In the genomic region with DNA sequence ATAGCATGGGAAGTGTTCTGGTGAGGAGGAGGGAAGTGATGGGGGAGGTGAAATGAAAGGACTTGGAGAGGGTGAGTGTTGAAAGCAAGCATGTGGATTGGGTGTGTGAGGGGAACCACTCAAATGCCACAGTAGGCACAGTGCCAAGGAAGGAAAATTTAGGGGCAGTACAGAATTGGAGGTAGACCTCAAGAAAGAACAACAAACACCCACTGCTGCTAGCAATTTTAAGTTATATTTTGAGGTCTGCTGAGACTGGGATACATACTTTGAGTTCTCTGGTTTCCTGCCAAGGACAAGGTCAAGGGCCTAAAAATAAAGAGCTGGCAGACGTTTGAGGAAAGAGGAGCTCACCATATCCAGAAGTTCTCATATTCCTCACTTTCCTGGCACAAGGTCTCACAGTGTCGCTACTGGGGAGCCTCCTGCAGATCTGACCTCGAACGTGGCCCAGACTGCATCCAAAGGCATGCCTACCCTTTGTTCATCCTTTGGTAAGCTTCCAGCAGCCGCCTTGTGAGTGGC, we compare ENCODE assay signal across 13 cellular contexts.
DNase-seq lines count a peak whose midpoint lies in the region; ATAC-seq, FAIRE-seq and TF ChIP-seq lines count a peak whose summit lies in the region.
"Had no signal": no experiment of that assay in that cellular context is flagged by ENCODE, and none has a peak within 500 bp of the region (broad histone marks: within the 10 kb centered on the region; RNA-seq: fewer than 3 reads in every experiment).

No MANE protein-coding gene starts in this region.

- TF ChIP-seq POLR2A in HepG2 (IDR thresholded peaks at IDR 0.05; ENCODE audit: insufficient read depth in 1 of 2, low read depth in 2 of 2, low read length in 2 of 2) (no peak), GM12892 (IDR thresholded peaks at IDR 0.05; ENCODE audit: low read depth, low read length) (no peak)

- in situ Hi-C loops in HepG2 (cut with HindIII; ENCODE audit: extremely low pct_ligation_motif_present, low pct_unique_long_range_greater_than_20kb) = no loop called here

- DNase-seq in HepG2 (ENCODE audit: low spot score) (no peak), dedifferentiated amniotic fluid mesenchymal stem cell (ENCODE audit: extremely low spot score) (peak; percentile 74), non-pigmented ciliary epithelial cell (ENCODE audit: low read depth) (peak; percentile 28), GM12892 (ENCODE audit: insufficient read length) (no peak), activated T-cell treated with anti-CD3 and anti-CD28 coated beads for 4 hours (no peak)
- no peak for DNase-seq in activated naive CD4-positive, alpha-beta T cell treated with anti-CD3 and anti-CD28 coated beads, Interleukin-2, amount 50 U/mL, for 16 hours
- DNase-seq: activated CD4-positive, alpha-beta T cell treated with anti-CD3 and anti-CD28 coated beads for 36 hours; MM.1S; stimulated activated CD4-positive, alpha-beta T cell treated with anti-CD3 and anti-CD28 coated beads, Interleukin-1b, Interleukin-23, amount 100 ng/mL, for 48 hours had no signal

- no peak for TF ChIP-seq EP300 in HepG2 (IDR thresholded peaks at IDR 0.05; ENCODE audit: low read depth in 2 of 2, low read length in 2 of 2)
- no peak for TF ChIP-seq EP300 in HepG2 (CRISPR knock-in tag; IDR thresholded peaks at IDR 0.05; ENCODE audit: borderline replicate concordance)

- no peak for ATAC-seq in HepG2
- ATAC-seq in HG03439 (IDR thresholded peaks at IDR 0.05; ENCODE audit: unreplicated experiment) = no peak
- ATAC-seq: A549; activated CD4-positive, alpha-beta T cell treated with anti-CD3 and anti-CD28 coated beads for 36 hours had no signal

- FAIRE-seq in HepG2 (lab: Jason Lieb, UNC) = no peak
- FAIRE-seq in GM12892 (lab: Jason Lieb, UNC) = no peak
- FAIRE-seq: A549 had no signal

- H2AFZ ChIP-seq in HepG2 (ENCODE audit: low read length) = no peak overlapping the region

- 42% methylated on average over 5 of the region's 5 CpGs for WGBS in liver
- 3% methylated on average over 4 of the region's 5 CpGs for WGBS in HepG2 (ENCODE audit: low lambda C conversion rate)

- H3K4me3 ChIP-seq in liver (ENCODE audit: low read depth in 1 of 3, low read length in 3 of 3) = no peak overlapping the region
- H3K4me3 ChIP-seq in HepG2 (replicated peaks in 1 of 3; ENCODE audit: insufficient read depth in 1 of 3, low read depth in 2 of 3, low read length in 3 of 3) = no peak overlapping the region
- H3K4me3 ChIP-seq: A549 had no signal

- POLR2A ChIA-PET in HepG2 (lab: Yijun Ruan, JAX) = no interaction called here

- CTCF ChIA-PET in HepG2 (lab: Yijun Ruan, JAX; ENCODE audit: low intra/inter-chr PET ratio, low total read pairs) = no interaction called here

- H3K4me2 ChIP-seq in HepG2 (ENCODE audit: low read depth, low read length) = no peak overlapping the region
- H3K4me2 ChIP-seq: A549 had no signal

- intact Hi-C loops in HepG2 (cut with micrococcal nuclease; ENCODE audit: unreplicated experiment) = no loop called here

- H3K27ac ChIP-seq in liver (ENCODE audit: low read depth in 1 of 2, low read length in 2 of 2) = no peak overlapping the region
- no peak overlapping the region for H3K27ac ChIP-seq in HepG2 (ENCODE audit: extremely low read length, insufficient read depth, low read length)
- H3K27ac ChIP-seq: A549, epithelial cell of prostate had no signal

- H4K20me1 ChIP-seq in HepG2 (ENCODE audit: insufficient read depth, low read length) = no peaks in the 10 kb centered on the region

- H3K36me3 ChIP-seq in liver (ENCODE audit: control insufficient read depth in 4 of 4, insufficient read depth in 3 of 4, low read depth in 1 of 4, low read length in 3 of 4) = no peaks in the 10 kb centered on the region
- no peaks in the 10 kb centered on the region for H3K36me3 ChIP-seq in HepG2 (replicated peaks in 1 of 2; ENCODE audit: control insufficient read depth in 1 of 2, insufficient read depth in 2 of 2, low read length in 2 of 2)

- H3K9ac ChIP-seq in liver (ENCODE audit: low read depth in 1 of 2, low read length in 2 of 2) (no peak overlapping the region), HepG2 (ENCODE audit: insufficient read depth, low read depth, low read length) (no peak overlapping the region)

- H3K4me1 ChIP-seq in liver (ENCODE audit: control insufficient read depth in 4 of 4, insufficient read depth in 4 of 4, low read length in 3 of 4) = peaks cover 0 to 3% (median 0%) of the 10 kb centered on the region in 4 donors
- H3K4me1 ChIP-seq in HepG2 (ENCODE audit: insufficient read depth, low read length) = no peaks in the 10 kb centered on the region
- H3K4me1 ChIP-seq: A549 had no signal

- H3K79me2 ChIP-seq in HepG2 (ENCODE audit: insufficient read depth, low read length) = no peaks in the 10 kb centered on the region

- TF ChIP-seq CTCF in liver (IDR thresholded peaks at IDR 0.05; ENCODE audit: low read depth, low read length, missing input control) (no peak), HepG2 (CRISPR knock-in tag; IDR thresholded peaks at IDR 0.05) (no peak)

- no TSS peak for BruUV-seq in HepG2 (replicated peaks; lab: Mats Ljungman, UMichigan)

- H3K9me3 ChIP-seq in liver (ENCODE audit: control insufficient read depth in 4 of 4, low read length in 3 of 4) (no peaks in the 10 kb centered on the region), HepG2 (ENCODE audit: low read length) (no peaks in the 10 kb centered on the region)
- H3K9me3 ChIP-seq: A549 had no signal

- H3K27me3 ChIP-seq in liver (ENCODE audit: control insufficient read depth in 4 of 4, insufficient read depth in 4 of 4, low read length in 3 of 4) = peaks cover 0 to 2% (median 0%) of the 10 kb centered on the region in 4 donors
- H3K27me3 ChIP-seq in HepG2 (ENCODE audit: control insufficient read depth in 1 of 2, insufficient read depth in 2 of 2, low read length in 2 of 2) = no peaks in the 10 kb centered on the region; a peak in 1 of 5 replicates

- TF ChIP-seq RAD21 in liver (IDR thresholded peaks at IDR 0.05) = peak in 1 of 2 donors; percentile 9
- TF ChIP-seq RAD21 in HepG2 (CRISPR knock-in tag; IDR thresholded peaks at IDR 0.05) = no peak

TF ChIP-seq in liver, 16 proteins besides CTCF, POLR2A, EP300 and RAD21 (continues in another document):
- TF ChIP-seq FOXA2 (IDR thresholded peaks at IDR 0.05) (no peak), EGR1 (IDR thresholded peaks at IDR 0.05; ENCODE audit: low read depth in 2 of 2) (no peak), REST (IDR thresholded peaks at IDR 0.05) (no peak), FOXA1 (IDR thresholded peaks at IDR 0.05) (no peak)

TF ChIP-seq in HepG2, 621 proteins besides CTCF, POLR2A, EP300 and RAD21:
- TF ChIP-seq GLMP (CRISPR knock-in tag; IDR thresholded peaks at IDR 0.05; ENCODE audit: borderline replicate concordance) (no peak), MEIS1 (CRISPR knock-in tag; IDR thresholded peaks at IDR 0.05; ENCODE audit: borderline replicate concordance) (no peak), ZNF431 (CRISPR knock-in tag; IDR thresholded peaks at IDR 0.05; ENCODE audit: borderline replicate concordance, low read depth) (no peak), ZNF512 (CRISPR knock-in tag; IDR thresholded peaks at IDR 0.05) (no peak), MNT (IDR thresholded peaks at IDR 0.05) (no peak), EZH2 (conservative IDR thresholded peaks at IDR 0.05; ENCODE audit: low read depth, low read length) (no peak), IRF2 (CRISPR knock-in tag; IDR thresholded peaks at IDR 0.05) (no peak), SRSF9 (IDR thresholded peaks at IDR 0.05; ENCODE audit: borderline replicate concordance, insufficient read depth, low read depth, low read length, poor library complexity, severe bottlenecking) (no peak), ARHGAP35 (CRISPR knock-in tag; IDR thresholded peaks at IDR 0.05; ENCODE audit: borderline replicate concordance) (no peak)

Comparison
In these comparisons a context has a peak if more than half of its experiments do, and no peak if none do; other contexts are left out.
1. DNase-seq: peak in dedifferentiated amniotic fluid mesenchymal stem cell (single experiment) and non-pigmented ciliary epithelial cell (single experiment); none in HepG2 (single experiment), activated naive CD4-positive, alpha-beta T cell treated with anti-CD3 and anti-CD28 coated beads, Interleukin-2, amount 50 U/mL, for 16 hours (single experiment), GM12892 (single experiment) and activated T-cell treated with anti-CD3 and anti-CD28 coated beads for 4 hours (single experiment).